In the genomic region with DNA sequence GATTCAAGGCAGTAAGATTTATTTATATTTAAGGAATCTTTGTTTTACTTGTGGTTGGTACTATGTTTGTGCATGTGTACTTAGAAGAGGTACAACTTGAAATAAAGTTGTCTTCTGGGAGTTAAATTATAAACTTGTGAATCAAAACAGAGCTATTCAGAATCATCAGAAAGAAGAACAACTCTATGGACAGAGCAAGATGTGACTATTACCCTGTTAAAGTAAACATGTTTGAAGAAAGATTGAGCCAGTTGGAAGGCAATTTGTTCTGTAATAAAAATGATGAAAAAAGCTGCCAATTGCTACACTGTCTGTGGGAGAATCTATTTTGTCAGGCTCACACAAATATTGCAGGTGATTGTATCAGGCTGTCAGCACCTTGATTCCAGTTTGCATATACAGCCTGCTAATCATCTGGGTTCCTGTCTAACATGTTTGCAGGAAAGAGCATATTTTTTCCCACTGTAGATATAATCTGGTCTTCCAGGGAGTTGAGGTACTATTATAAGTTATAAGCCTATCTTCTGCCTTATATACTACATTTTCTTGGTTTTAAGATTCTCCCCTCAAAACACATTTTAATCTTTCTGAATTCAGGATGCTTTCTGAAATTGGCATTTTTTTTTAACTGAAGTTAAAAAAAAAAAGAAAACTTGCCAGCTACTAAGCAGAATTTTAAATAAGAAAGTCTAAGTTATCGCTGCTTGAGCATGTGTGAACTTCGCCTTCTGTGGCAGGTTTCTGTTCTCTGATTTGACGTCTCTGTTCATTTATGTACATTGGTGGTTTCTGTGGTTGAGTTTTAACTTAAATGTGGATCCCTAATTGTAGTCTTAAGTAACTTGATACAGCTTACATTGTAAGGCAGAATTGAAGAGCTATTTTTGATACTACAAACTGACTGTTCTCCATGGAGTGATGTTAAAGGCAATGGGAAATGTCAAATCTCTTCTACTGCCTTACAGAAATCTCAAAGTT, we compare ENCODE assay signal across 8 cellular contexts. TPM values are rescaled to one million over a fixed set of nuclear protein-coding genes. Genes with fewer than 3 reads are reported as not detected.
A peak's percentile ranks its signal among the peaks of the same experiment; 100 is the strongest.
DNase-seq lines count a peak whose midpoint lies in the region; ATAC-seq, FAIRE-seq and TF ChIP-seq lines count a peak whose summit lies in the region.

No MANE protein-coding gene starts in this region.

- no peak for FAIRE-seq in pancreas (lab: Jason Lieb, UNC)

- H3K9me3 ChIP-seq in cardiac muscle cell (ENCODE audit: low read depth) (no peaks in the 10 kb centered on the region), right cardiac atrium (ENCODE audit: control insufficient read depth, low read length) (no peaks in the 10 kb centered on the region), pancreas (no peaks in the 10 kb centered on the region), MG63 (peaks cover 3% of the 10 kb centered on the region; the same call in 1 of the 2 replicates)

- H3K4me3 ChIP-seq in cardiac muscle cell (no peak overlapping the region), right cardiac atrium (ENCODE audit: low read length) (no peak overlapping the region), pancreas (no peak overlapping the region), MG63 (no peak overlapping the region)

- DNase-seq in cardiac muscle cell (ENCODE audit: low read depth in 1 of 2, low spot score in 1 of 2) (no peak), right cardiac atrium (no peak), SIG-M5 (lab: John Stamatoyannopoulos, UW) (peak; percentile 22), pancreas (no peak), MG63 (no peak), HPDE6-E6E7 (ENCODE audit: extremely low spot score) (no peak)
- DNase-seq in effector CD8-positive, alpha-beta T cell (lab: John Stamatoyannopoulos, UW): no peak

- intact Hi-C loops in right cardiac atrium (cut with DNase I): no loop called here
- intact Hi-C loops in pancreas (cut with DNase I): no loop called here

- H3K4me1 ChIP-seq in cardiac muscle cell (ENCODE audit: low read depth) (peaks cover 9% of the 10 kb centered on the region), right cardiac atrium (ENCODE audit: control insufficient read depth, insufficient read depth, low read length) (no peaks in the 10 kb centered on the region), pancreas (peaks cover 5 to 23% (median 22%) of the 10 kb centered on the region in 3 donors)

- H3K36me3 ChIP-seq in cardiac muscle cell (no peaks in the 10 kb centered on the region), pancreas (no peaks in the 10 kb centered on the region), MG63 (0 out of 2 replicates have a peak, but pooled peaks cover 1% of the 10 kb centered on the region)

- peak overlapping the region; percentile 65 for H3K27ac ChIP-seq in cardiac muscle cell
- H3K27ac ChIP-seq in right cardiac atrium (ENCODE audit: low read length): no peak overlapping the region
- H3K27ac ChIP-seq in pancreas: peak overlapping the region in 2 of 4 donors; percentile 25 to 29

- TF ChIP-seq CTCF in cardiac muscle cell (IDR thresholded peaks at IDR 0.05; ENCODE audit: low read depth, low read length): no peak
- no peak for TF ChIP-seq CTCF in pancreas (IDR thresholded peaks at IDR 0.05)

- WGBS in right cardiac atrium: 76% methylated on average over 3 of the region's 3 CpGs
- WGBS in pancreas, 2 donors: 37 to 38% methylated on average over 3 of the region's 3 CpGs

- ATAC-seq in right cardiac atrium (no peak), HG03095 (IDR thresholded peaks at IDR 0.05; ENCODE audit: unreplicated experiment) (peak; percentile 68), pancreas (peak; percentile 34 to 81 (median 61))

- H3K27me3 ChIP-seq in cardiac muscle cell (no peaks in the 10 kb centered on the region), right cardiac atrium (ENCODE audit: control insufficient read depth, insufficient read depth) (no peaks in the 10 kb centered on the region), pancreas (no peaks in the 10 kb centered on the region), MG63 (no peaks in the 10 kb centered on the region)

RNA-seq across cellular contexts. Expression of gene ZNRF2, which starts 46.0 kb away (rescaled TPM):
- total RNA-seq in cardiac muscle cell (29.8 and 46.7 TPM in 2 replicates), right cardiac atrium (1 to 10 TPM; 5.8 to 8.5 (median 7.0) TPM), pancreas (10 to 100 TPM in 5 of 6 donors, 1 to 10 TPM in 1; 9.9 to 17.1 (median 11.8) TPM)
- polyA plus RNA-seq in cardiac muscle cell (18.6 and 29.5 TPM in 2 replicates), right cardiac atrium (2.5 TPM), pancreas (1 to 10 TPM; 4.9 to 7.6 TPM)
- total RNA-seq in MG63 (2014; rRNA removed; shearing (Covaris generic); ENCODE audit: low replicate concordance): 9.1 and 11.4 TPM in 2 replicates

Comparison
In these comparisons a context has a peak if more than half of its experiments do, and no peak if none do; other contexts are left out.
1. ATAC-seq: peak in HG03095 (single experiment) and pancreas (4 of 4); none in right cardiac atrium (0 of 2).